In the genomic region with DNA sequence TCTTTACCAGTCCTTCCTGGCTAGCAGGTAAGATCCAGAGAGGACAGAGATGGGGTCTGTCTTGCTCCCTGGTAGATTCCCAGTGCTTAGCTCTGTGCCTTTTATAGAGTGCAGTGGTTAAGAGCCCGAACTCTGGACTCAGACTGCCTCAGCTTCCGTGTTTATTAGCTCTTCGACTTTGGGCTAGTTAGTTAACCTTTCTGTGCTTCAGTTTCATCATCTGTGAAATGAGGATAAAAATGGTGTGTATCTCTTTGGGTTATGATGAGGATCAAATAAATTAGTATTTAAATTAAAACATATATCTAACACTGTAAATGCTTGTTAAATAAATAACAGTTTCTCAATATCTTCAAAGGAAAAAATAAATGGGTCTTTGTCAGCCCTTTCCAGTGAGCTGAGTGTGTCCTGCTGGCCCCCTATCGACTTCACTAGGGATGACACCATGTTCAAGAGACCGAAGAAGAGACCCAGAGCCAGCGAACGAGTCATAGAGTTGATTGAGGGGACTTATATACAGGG, we compare ENCODE assay signal across 1 cellular context.
TF ChIP-seq lines count a peak whose summit lies in the region.

No MANE protein-coding gene starts in this region.

TF ChIP-seq in HepG2, 621 proteins besides CTCF, POLR2A, EP300 and RAD21 (continued from another document and continues in another):
- TF ChIP-seq, protein P1, sequence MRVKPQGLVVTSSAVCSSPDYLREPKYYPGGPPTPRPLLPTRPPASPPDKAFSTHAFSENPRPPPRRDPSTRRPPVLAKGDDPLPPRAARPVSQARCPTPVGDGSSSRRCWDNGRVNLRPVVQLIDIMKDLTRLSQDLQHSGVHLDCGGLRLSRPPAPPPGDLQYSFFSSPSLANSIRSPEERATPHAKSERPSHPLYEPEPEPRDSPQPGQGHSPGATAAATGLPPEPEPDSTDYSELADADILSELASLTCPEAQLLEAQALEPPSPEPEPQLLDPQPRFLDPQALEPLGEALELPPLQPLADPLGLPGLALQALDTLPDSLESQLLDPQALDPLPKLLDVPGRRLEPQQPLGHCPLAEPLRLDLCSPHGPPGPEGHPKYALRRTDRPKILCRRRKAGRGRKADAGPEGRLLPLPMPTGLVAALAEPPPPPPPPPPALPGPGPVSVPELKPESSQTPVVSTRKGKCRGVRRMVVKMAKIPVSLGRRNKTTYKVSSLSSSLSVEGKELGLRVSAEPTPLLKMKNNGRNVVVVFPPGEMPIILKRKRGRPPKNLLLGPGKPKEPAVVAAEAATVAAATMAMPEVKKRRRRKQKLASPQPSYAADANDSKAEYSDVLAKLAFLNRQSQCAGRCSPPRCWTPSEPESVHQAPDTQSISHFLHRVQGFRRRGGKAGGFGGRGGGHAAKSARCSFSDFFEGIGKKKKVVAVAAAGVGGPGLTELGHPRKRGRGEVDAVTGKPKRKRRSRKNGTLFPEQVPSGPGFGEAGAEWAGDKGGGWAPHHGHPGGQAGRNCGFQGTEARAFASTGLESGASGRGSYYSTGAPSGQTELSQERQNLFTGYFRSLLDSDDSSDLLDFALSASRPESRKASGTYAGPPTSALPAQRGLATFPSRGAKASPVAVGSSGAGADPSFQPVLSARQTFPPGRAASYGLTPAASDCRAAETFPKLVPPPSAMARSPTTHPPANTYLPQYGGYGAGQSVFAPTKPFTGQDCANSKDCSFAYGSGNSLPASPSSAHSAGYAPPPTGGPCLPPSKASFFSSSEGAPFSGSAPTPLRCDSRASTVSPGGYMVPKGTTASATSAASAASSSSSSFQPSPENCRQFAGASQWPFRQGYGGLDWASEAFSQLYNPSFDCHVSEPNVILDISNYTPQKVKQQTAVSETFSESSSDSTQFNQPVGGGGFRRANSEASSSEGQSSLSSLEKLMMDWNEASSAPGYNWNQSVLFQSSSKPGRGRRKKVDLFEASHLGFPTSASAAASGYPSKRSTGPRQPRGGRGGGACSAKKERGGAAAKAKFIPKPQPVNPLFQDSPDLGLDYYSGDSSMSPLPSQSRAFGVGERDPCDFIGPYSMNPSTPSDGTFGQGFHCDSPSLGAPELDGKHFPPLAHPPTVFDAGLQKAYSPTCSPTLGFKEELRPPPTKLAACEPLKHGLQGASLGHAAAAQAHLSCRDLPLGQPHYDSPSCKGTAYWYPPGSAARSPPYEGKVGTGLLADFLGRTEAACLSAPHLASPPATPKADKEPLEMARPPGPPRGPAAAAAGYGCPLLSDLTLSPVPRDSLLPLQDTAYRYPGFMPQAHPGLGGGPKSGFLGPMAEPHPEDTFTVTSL (CRISPR knock-in tag; IDR thresholded peaks at IDR 0.05; ENCODE audit: borderline replicate concordance) = peak; percentile 67; the same call in 1 of the 2 replicates
- TF ChIP-seq, protein P2, sequence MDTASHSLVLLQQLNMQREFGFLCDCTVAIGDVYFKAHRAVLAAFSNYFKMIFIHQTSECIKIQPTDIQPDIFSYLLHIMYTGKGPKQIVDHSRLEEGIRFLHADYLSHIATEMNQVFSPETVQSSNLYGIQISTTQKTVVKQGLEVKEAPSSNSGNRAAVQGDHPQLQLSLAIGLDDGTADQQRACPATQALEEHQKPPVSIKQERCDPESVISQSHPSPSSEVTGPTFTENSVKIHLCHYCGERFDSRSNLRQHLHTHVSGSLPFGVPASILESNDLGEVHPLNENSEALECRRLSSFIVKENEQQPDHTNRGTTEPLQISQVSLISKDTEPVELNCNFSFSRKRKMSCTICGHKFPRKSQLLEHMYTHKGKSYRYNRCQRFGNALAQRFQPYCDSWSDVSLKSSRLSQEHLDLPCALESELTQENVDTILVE (CRISPR knock-in tag; IDR thresholded peaks at IDR 0.05) = 0 out of 2 replicates have a peak, but pooled peaks have one; percentile 19
- 0 out of 2 replicates have a peak, but pooled peaks have one; percentile 50 for TF ChIP-seq ZMYM3 (CRISPR knock-in tag; IDR thresholded peaks at IDR 0.05)
- TF ChIP-seq TCF7L2 (IDR thresholded peaks at IDR 0.05; ENCODE audit: low read depth, low read length) = no peak
- TF ChIP-seq XRCC5 (optimal IDR thresholded peaks at IDR 0.05; ENCODE audit: low read length) = peak; percentile 17
- no peak for TF ChIP-seq LCORL (IDR thresholded peaks at IDR 0.05)
- 0 out of 2 replicates have a peak, but pooled peaks have one; percentile 3 for TF ChIP-seq LCORL (CRISPR knock-in tag; IDR thresholded peaks at IDR 0.05)
- peak; percentile 9; the same call in 1 of the 2 replicates for TF ChIP-seq NR2C2 (CRISPR knock-in tag; IDR thresholded peaks at IDR 0.05; ENCODE audit: borderline replicate concordance)
- TF ChIP-seq GATAD2A (CRISPR knock-in tag; IDR thresholded peaks at IDR 0.05) = peak; percentile 72
- TF ChIP-seq, protein P3, sequence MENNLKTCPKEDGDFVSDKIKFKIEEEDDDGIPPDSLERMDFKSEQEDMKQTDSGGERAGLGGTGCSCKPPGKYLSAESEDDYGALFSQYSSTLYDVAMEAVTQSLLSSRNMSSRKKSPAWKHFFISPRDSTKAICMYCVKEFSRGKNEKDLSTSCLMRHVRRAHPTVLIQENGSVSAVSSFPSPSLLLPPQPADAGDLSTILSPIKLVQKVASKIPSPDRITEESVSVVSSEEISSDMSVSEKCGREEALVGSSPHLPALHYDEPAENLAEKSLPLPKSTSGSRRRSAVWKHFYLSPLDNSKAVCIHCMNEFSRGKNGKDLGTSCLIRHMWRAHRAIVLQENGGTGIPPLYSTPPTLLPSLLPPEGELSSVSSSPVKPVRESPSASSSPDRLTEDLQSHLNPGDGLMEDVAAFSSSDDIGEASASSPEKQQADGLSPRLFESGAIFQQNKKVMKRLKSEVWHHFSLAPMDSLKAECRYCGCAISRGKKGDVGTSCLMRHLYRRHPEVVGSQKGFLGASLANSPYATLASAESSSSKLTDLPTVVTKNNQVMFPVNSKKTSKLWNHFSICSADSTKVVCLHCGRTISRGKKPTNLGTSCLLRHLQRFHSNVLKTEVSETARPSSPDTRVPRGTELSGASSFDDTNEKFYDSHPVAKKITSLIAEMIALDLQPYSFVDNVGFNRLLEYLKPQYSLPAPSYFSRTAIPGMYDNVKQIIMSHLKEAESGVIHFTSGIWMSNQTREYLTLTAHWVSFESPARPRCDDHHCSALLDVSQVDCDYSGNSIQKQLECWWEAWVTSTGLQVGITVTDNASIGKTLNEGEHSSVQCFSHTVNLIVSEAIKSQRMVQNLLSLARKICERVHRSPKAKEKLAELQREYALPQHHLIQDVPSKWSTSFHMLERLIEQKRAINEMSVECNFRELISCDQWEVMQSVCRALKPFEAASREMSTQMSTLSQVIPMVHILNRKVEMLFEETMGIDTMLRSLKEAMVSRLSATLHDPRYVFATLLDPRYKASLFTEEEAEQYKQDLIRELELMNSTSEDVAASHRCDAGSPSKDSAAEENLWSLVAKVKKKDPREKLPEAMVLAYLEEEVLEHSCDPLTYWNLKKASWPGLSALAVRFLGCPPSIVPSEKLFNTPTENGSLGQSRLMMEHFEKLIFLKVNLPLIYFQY (CRISPR knock-in tag; IDR thresholded peaks at IDR 0.05; ENCODE audit: borderline replicate concordance) = peak; percentile 53
- peak; percentile 65; the same call in 1 of the 2 replicates for TF ChIP-seq DMAP1 (CRISPR knock-in tag; IDR thresholded peaks at IDR 0.05)
- no peak for TF ChIP-seq ZNF737 (CRISPR knock-in tag; IDR thresholded peaks at IDR 0.05; ENCODE audit: borderline replicate concordance)
- TF ChIP-seq, protein P4, sequence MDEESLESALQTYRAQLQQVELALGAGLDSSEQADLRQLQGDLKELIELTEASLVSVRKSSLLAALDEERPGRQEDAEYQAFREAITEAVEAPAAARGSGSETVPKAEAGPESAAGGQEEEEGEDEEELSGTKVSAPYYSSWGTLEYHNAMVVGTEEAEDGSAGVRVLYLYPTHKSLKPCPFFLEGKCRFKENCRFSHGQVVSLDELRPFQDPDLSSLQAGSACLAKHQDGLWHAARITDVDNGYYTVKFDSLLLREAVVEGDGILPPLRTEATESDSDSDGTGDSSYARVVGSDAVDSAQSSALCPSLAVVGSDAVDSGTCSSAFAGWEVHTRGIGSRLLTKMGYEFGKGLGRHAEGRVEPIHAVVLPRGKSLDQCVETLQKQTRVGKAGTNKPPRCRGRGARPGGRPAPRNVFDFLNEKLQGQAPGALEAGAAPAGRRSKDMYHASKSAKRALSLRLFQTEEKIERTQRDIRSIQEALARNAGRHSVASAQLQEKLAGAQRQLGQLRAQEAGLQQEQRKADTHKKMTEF (CRISPR knock-in tag; IDR thresholded peaks at IDR 0.05) = peak; percentile 56; the same call in 1 of the 2 replicates
- TF ChIP-seq ZNF501 (CRISPR knock-in tag; IDR thresholded peaks at IDR 0.05) = no peak
- TF ChIP-seq THAP11 (CRISPR knock-in tag; IDR thresholded peaks at IDR 0.05) = peak; percentile 40; the same call in 1 of the 2 replicates
- TF ChIP-seq, protein P5, sequence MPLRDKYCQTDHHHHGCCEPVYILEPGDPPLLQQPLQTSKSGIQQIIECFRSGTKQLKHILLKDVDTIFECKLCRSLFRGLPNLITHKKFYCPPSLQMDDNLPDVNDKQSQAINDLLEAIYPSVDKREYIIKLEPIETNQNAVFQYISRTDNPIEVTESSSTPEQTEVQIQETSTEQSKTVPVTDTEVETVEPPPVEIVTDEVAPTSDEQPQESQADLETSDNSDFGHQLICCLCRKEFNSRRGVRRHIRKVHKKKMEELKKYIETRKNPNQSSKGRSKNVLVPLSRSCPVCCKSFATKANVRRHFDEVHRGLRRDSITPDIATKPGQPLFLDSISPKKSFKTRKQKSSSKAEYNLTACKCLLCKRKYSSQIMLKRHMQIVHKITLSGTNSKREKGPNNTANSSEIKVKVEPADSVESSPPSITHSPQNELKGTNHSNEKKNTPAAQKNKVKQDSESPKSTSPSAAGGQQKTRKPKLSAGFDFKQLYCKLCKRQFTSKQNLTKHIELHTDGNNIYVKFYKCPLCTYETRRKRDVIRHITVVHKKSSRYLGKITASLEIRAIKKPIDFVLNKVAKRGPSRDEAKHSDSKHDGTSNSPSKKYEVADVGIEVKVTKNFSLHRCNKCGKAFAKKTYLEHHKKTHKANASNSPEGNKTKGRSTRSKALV (CRISPR knock-in tag; IDR thresholded peaks at IDR 0.05) = 0 out of 2 replicates have a peak, but pooled peaks have one; percentile 51
- no peak for TF ChIP-seq ZNF180 (CRISPR knock-in tag; IDR thresholded peaks at IDR 0.05; ENCODE audit: borderline replicate concordance, low read depth)
- TF ChIP-seq, protein P6, sequence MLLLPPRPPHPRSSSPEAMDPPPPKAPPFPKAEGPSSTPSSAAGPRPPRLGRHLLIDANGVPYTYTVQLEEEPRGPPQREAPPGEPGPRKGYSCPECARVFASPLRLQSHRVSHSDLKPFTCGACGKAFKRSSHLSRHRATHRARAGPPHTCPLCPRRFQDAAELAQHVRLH (CRISPR knock-in tag; IDR thresholded peaks at IDR 0.05; ENCODE audit: borderline replicate concordance, low read depth) = peak; percentile 57; the same call in 1 of the 2 replicates
- peak; percentile 58; the same call in 1 of the 2 replicates for TF ChIP-seq POLR2AphosphoS5 (IDR thresholded peaks at IDR 0.05; ENCODE audit: low read depth, low read length)
- TF ChIP-seq NR2F2 (IDR thresholded peaks at IDR 0.05; ENCODE audit: borderline replicate concordance, low read depth) = peak; percentile 43; the same call in 1 of the 2 replicates
- TF ChIP-seq, protein P7, sequence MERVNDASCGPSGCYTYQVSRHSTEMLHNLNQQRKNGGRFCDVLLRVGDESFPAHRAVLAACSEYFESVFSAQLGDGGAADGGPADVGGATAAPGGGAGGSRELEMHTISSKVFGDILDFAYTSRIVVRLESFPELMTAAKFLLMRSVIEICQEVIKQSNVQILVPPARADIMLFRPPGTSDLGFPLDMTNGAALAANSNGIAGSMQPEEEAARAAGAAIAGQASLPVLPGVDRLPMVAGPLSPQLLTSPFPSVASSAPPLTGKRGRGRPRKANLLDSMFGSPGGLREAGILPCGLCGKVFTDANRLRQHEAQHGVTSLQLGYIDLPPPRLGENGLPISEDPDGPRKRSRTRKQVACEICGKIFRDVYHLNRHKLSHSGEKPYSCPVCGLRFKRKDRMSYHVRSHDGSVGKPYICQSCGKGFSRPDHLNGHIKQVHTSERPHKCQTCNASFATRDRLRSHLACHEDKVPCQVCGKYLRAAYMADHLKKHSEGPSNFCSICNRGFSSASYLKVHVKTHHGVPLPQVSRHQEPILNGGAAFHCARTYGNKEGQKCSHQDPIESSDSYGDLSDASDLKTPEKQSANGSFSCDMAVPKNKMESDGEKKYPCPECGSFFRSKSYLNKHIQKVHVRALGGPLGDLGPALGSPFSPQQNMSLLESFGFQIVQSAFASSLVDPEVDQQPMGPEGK (CRISPR knock-in tag; IDR thresholded peaks at IDR 0.05) = 0 out of 2 replicates have a peak, but pooled peaks have one; percentile 40
- peak; percentile 51; the same call in 1 of the 2 replicates for TF ChIP-seq TCF7 (IDR thresholded peaks at IDR 0.05; ENCODE audit: low read depth)
- peak; percentile 44; the same call in 1 of the 2 replicates for TF ChIP-seq RXRB (CRISPR knock-in tag; IDR thresholded peaks at IDR 0.05; ENCODE audit: borderline replicate concordance)
- TF ChIP-seq ZNF264 (CRISPR knock-in tag; IDR thresholded peaks at IDR 0.05) = peak; percentile 68; the same call in 1 of the 2 replicates
- peak; percentile 81 for TF ChIP-seq ASH2L (IDR thresholded peaks at IDR 0.05; ENCODE audit: insufficient read length, low read depth, low read length)
- TF ChIP-seq FOXA3 (CRISPR knock-in tag; IDR thresholded peaks at IDR 0.05) = peak; percentile 60
- 0 out of 2 replicates have a peak, but pooled peaks have one; percentile 12 for TF ChIP-seq SMAD3 (CRISPR knock-in tag; IDR thresholded peaks at IDR 0.05)
- TF ChIP-seq, protein P8, sequence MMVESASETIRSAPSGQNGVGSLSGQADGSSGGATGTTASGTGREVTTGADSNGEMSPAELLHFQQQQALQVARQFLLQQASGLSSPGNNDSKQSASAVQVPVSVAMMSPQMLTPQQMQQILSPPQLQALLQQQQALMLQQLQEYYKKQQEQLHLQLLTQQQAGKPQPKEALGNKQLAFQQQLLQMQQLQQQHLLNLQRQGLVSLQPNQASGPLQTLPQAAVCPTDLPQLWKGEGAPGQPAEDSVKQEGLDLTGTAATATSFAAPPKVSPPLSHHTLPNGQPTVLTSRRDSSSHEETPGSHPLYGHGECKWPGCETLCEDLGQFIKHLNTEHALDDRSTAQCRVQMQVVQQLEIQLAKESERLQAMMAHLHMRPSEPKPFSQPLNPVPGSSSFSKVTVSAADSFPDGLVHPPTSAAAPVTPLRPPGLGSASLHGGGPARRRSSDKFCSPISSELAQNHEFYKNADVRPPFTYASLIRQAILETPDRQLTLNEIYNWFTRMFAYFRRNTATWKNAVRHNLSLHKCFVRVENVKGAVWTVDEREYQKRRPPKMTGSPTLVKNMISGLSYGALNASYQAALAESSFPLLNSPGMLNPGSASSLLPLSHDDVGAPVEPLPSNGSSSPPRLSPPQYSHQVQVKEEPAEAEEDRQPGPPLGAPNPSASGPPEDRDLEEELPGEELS (CRISPR knock-in tag; IDR thresholded peaks at IDR 0.05) = peak; percentile 40; the same call in 1 of the 2 replicates
- no peak for TF ChIP-seq TARDBP (CRISPR knock-in tag; IDR thresholded peaks at IDR 0.05)
- TF ChIP-seq HDAC1 (CRISPR knock-in tag; IDR thresholded peaks at IDR 0.05) = peak; percentile 42; the same call in 1 of the 2 replicates
- TF ChIP-seq SNRNP70 (IDR thresholded peaks at IDR 0.05; ENCODE audit: low read depth, low read length) = no peak
- peak; percentile 12; the same call in 1 of the 2 replicates for TF ChIP-seq CBX5 (CRISPR knock-in tag; IDR thresholded peaks at IDR 0.05; ENCODE audit: borderline replicate concordance)
- no peak for TF ChIP-seq U2AF1 (optimal IDR thresholded peaks at IDR 0.05; ENCODE audit: low read depth, low read length)
- TF ChIP-seq, protein P9, sequence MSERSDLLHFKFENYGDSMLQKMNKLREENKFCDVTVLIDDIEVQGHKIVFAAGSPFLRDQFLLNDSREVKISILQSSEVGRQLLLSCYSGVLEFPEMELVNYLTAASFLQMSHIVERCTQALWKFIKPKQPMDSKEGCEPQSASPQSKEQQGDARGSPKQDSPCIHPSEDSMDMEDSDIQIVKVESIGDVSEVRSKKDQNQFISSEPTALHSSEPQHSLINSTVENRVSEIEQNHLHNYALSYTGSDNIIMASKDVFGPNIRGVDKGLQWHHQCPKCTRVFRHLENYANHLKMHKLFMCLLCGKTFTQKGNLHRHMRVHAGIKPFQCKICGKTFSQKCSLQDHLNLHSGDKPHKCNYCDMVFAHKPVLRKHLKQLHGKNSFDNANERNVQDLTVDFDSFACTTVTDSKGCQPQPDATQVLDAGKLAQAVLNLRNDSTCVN (CRISPR knock-in tag; IDR thresholded peaks at IDR 0.05; ENCODE audit: borderline replicate concordance) = 0 out of 2 replicates have a peak, but pooled peaks have one; percentile 35
